ENCODE assay signal across 13 cellular contexts in genomic region chr15:101394056-101394630, GRCh38.
DNase-seq lines count a peak whose midpoint lies in the region; ATAC-seq and TF ChIP-seq lines count a peak whose summit lies in the region.
"Had no signal": no experiment of that assay in that cellular context is flagged by ENCODE, and none has a peak within 500 bp of the region (broad histone marks: within the 10 kb centered on the region; RNA-seq: fewer than 3 reads in every experiment).

No MANE protein-coding gene starts in this region.

- TF ChIP-seq CTCF in uterus (IDR thresholded peaks at IDR 0.05), result no peak

- intact Hi-C loops in cardiac septum (cut with DNase I) (no loop called here), left cardiac atrium (cut with DNase I) (no loop called here), posterior vena cava (cut with DNase I) (no loop called here), uterus (cut with DNase I; ENCODE audit: low total_unique reads) (no loop called here)

- H3K4me3 ChIP-seq in uterus, result no peak overlapping the region

- TF ChIP-seq POLR2A in uterus (IDR thresholded peaks at IDR 0.05), result no peak

- no peak overlapping the region for H3K27ac ChIP-seq in uterus
- H3K27ac ChIP-seq: C4-2B had no signal

- H3K9me3 ChIP-seq in uterus, result no peaks in the 10 kb centered on the region

- no peaks in the 10 kb centered on the region for H3K27me3 ChIP-seq in uterus

- ATAC-seq in left cardiac atrium (no peak), GM21737 (IDR thresholded peaks at IDR 0.05; ENCODE audit: unreplicated experiment) (no peak)

- no peaks in the 10 kb centered on the region for H3K4me1 ChIP-seq in uterus

- peak; percentile 46 for DNase-seq in cardiac septum (ENCODE audit: low spot score)
- DNase-seq in left cardiac atrium, result no peak
- peak; percentile 24 for DNase-seq in islet precursor cell
- peak; percentile 20 for DNase-seq in posterior vena cava (ENCODE audit: low spot score)
- DNase-seq in HuH-7.5 (ENCODE audit: low spot score), result no peak
- DNase-seq in uterus, result no peak
- DNase-seq: ACHN; CD4-positive, alpha-beta memory T cell; DMS153; DMS79 treated with DMSO at 0.1 percent for 48 hours; EL had no signal

- no peaks in the 10 kb centered on the region for H3K36me3 ChIP-seq in uterus

Comparison
In these comparisons a context has a peak if more than half of its experiments do, and no peak if none do; other contexts are left out.
1. DNase-seq: peak in cardiac septum (single experiment), islet precursor cell (single experiment) and posterior vena cava (single experiment); none in left cardiac atrium (single experiment), HuH-7.5 (single experiment) and uterus (0 of 2).